ENCODE assay signal across 8 cellular contexts in genomic region chr15:63041982-63042878, GRCh38. TPM values are rescaled to one million over a fixed set of nuclear protein-coding genes. Genes with fewer than 3 reads are reported as not detected.
A peak's percentile ranks its signal among the peaks of the same experiment; 100 is the strongest.
DNase-seq lines count a peak whose midpoint lies in the region; ATAC-seq and TF ChIP-seq lines count a peak whose summit lies in the region.

TPM1 (plus strand) TSS chr15:63042747; CDS start chr15:63042830, 83 bp downstream.

- H3K27ac Mint-ChIP-seq in T-helper 2 cell treated with Interferon-gamma antibody and Interleukin-4, amounts not matched to agents 5 μg/mL and 100 μg/mL, for 36 hours: no peak within 1 kb of the TSS

- peaks cover 85% of the 10 kb centered on the region for H3K27me3 Mint-ChIP-seq in T-helper 2 cell treated with Interferon-gamma antibody and Interleukin-4, amounts not matched to agents 5 μg/mL and 100 μg/mL, for 36 hours (ENCODE audit: low read depth)

- H3K27ac ChIP-seq in mammary epithelial cell (ENCODE audit: insufficient read depth, low read depth, low read length) (peak within 1 kb of the TSS; percentile 81), iPS-20b (ENCODE audit: low read length) (peak within 1 kb of the TSS; percentile 88)

- no peak for DNase-seq in T-helper 2 cell treated with Interferon-gamma antibody and Interleukin-4, amounts not matched to agents 5 μg/mL and 100 μg/mL, for 36 hours (ENCODE audit: low spot score)
- DNase-seq in T-helper 2 cell (no peak), NT2/D1 (ENCODE audit: low read depth, low spot score) (peak; percentile 91), mammary epithelial cell (peak; percentile 92), sciatic nerve (ENCODE audit: low spot score) (peak; percentile 85)

- H3K27me3 ChIP-seq in NT2/D1 (ENCODE audit: insufficient read depth, insufficient read length): peaks cover 4% of the 10 kb centered on the region
- no peaks in the 10 kb centered on the region for H3K27me3 ChIP-seq in mammary epithelial cell (ENCODE audit: insufficient read depth, low read length)
- H3K27me3 ChIP-seq in iPS-20b (ENCODE audit: insufficient read depth, low read length): peaks cover 17% of the 10 kb centered on the region; the same call in 1 of the 2 replicates

- no peaks in the 10 kb centered on the region for H3K36me3 Mint-ChIP-seq in T-helper 2 cell treated with Interferon-gamma antibody and Interleukin-4, amounts not matched to agents 5 μg/mL and 100 μg/mL, for 36 hours (ENCODE audit: low read depth)

- CTCF ChIA-PET in mammary epithelial cell (lab: Charles Lee; ENCODE audit: low non-redundant PET): no interaction called here

- peak; percentile 92 for ATAC-seq in sciatic nerve
- ATAC-seq in GM21528 (IDR thresholded peaks at IDR 0.05; ENCODE audit: low FRiP score, unreplicated experiment): no peak
- ATAC-seq in GM18505 (IDR thresholded peaks at IDR 0.05; ENCODE audit: unreplicated experiment): no peak

- TF ChIP-seq CTCF in mammary epithelial cell (conservative IDR thresholded peaks at IDR 0.05 in 1 of 2, IDR thresholded peaks at IDR 0.05 in 1 of 2; ENCODE audit: extremely low read depth in 1 of 2, insufficient read depth in 1 of 2, low read depth in 1 of 2, low read length in 2 of 2): no peak

- H3K9me3 ChIP-seq in NT2/D1 (ENCODE audit: insufficient read depth, low read length) (0 out of 2 replicates have a peak, but pooled peaks cover 7% of the 10 kb centered on the region), mammary epithelial cell (replicated peaks; ENCODE audit: insufficient read depth, low read length) (no peaks in the 10 kb centered on the region), iPS-20b (ENCODE audit: insufficient read depth, low read depth, low read length) (no peaks in the 10 kb centered on the region)

- no peak for TF ChIP-seq POLR2A in GM18505 (IDR thresholded peaks at IDR 0.05; ENCODE audit: borderline replicate concordance, extremely low read depth, insufficient read depth, insufficient read length)

- 5% methylated on average over 18 of the region's 84 CpGs for WGBS in mammary epithelial cell (ENCODE audit: low coverage, missing lambda C conversion rate)

- H2AFZ ChIP-seq in mammary epithelial cell (ENCODE audit: low read depth, low read length): peak within 1 kb of the TSS; percentile 75

- H3K9ac ChIP-seq in NT2/D1 (ENCODE audit: insufficient read length, low read depth) (peak within 1 kb of the TSS; percentile 97), mammary epithelial cell (ENCODE audit: insufficient read depth, low read length) (peak within 1 kb of the TSS; percentile 93), iPS-20b (ENCODE audit: low read depth, low read length) (peak within 1 kb of the TSS; percentile 98)

- no peaks in the 10 kb centered on the region for H4K20me1 ChIP-seq in mammary epithelial cell (ENCODE audit: insufficient read depth, low read length)

- H3K4me2 ChIP-seq in mammary epithelial cell (ENCODE audit: insufficient read depth, low read depth, low read length): peak within 1 kb of the TSS; percentile 99

- dilution Hi-C loops in mammary epithelial cell (cut with HindIII; ENCODE audit: low sequenced_read_pairs): loop anchor here (5.0 kb wide), 1 partner anchor 80 kb away; the partner anchor contains the start of gene LACTB

- H3K9me3 Mint-ChIP-seq in T-helper 2 cell treated with Interferon-gamma antibody and Interleukin-4, amounts not matched to agents 5 μg/mL and 100 μg/mL, for 36 hours: no peaks in the 10 kb centered on the region

- TSS peak; percentile 26 for BruUV-seq in mammary epithelial cell (replicated peaks; lab: Mats Ljungman, UMichigan)

- H3K36me3 ChIP-seq in NT2/D1 (ENCODE audit: insufficient read depth, insufficient read length, low read length) (peaks cover 43% of the 10 kb centered on the region), mammary epithelial cell (ENCODE audit: insufficient read depth, low read length) (peaks cover 2% of the 10 kb centered on the region), iPS-20b (ENCODE audit: insufficient read depth, low read depth, low read length) (peaks cover 37% of the 10 kb centered on the region)

- H3K79me2 ChIP-seq in mammary epithelial cell (ENCODE audit: insufficient read depth, low read length): peaks cover 48% of the 10 kb centered on the region

- H3K4me3 ChIP-seq in NT2/D1 (ENCODE audit: insufficient read length, low read depth) (peak within 1 kb of the TSS; percentile 96), mammary epithelial cell (replicated peaks in 1 of 3; ENCODE audit: insufficient read depth in 1 of 3, low read depth in 2 of 3, low read length in 3 of 3) (peak within 1 kb of the TSS; percentile 70 to 88 (median 83)), iPS-20b (ENCODE audit: low read length) (peak within 1 kb of the TSS; percentile 97)

- H3K4me3 Mint-ChIP-seq in T-helper 2 cell treated with Interferon-gamma antibody and Interleukin-4, amounts not matched to agents 5 μg/mL and 100 μg/mL, for 36 hours: peak within 1 kb of the TSS; percentile 77

- intact Hi-C loops in mammary epithelial cell (cut with micrococcal nuclease): loop anchor here (1.0 to 10.0 kb wide), 8 partner anchors 23 to 437 kb away; no protein-coding TSS in a partner anchor
- intact Hi-C loops in sciatic nerve (cut with DNase I): loop anchor here (10.0 kb wide), 1 partner anchor 363 kb away; no protein-coding TSS in a partner anchor

- in situ Hi-C loops in mammary epithelial cell (cut with MboI; ENCODE audit: low sequenced_read_pairs in 2 of 2): loop anchor here (10.0 to 25.0 kb wide), 2 partner anchors 187 to 205 kb away; no protein-coding TSS in a partner anchor

- H3K4me1 ChIP-seq in NT2/D1 (ENCODE audit: insufficient read depth, insufficient read length) (peaks cover 7% of the 10 kb centered on the region), mammary epithelial cell (ENCODE audit: insufficient read depth, low read length) (peaks cover 74% of the 10 kb centered on the region), iPS-20b (ENCODE audit: insufficient read depth, low read length) (peaks cover 41% of the 10 kb centered on the region)

- peaks cover 4% of the 10 kb centered on the region for H3K4me1 Mint-ChIP-seq in T-helper 2 cell treated with Interferon-gamma antibody and Interleukin-4, amounts not matched to agents 5 μg/mL and 100 μg/mL, for 36 hours (ENCODE audit: low read depth)

RNA-seq across cellular contexts. Expression of gene TPM1, which starts in this region (rescaled TPM):
- total RNA-seq in mammary epithelial cell (1,000 to 10,000 TPM in 1 of 2 donors, 100 to 1,000 TPM in 1; 463 to 1,538 TPM), sciatic nerve (396 TPM)
- polyA plus RNA-seq in mammary epithelial cell: 241 TPM
- polyA minus RNA-seq in mammary epithelial cell: 182 TPM

Comparison
In these comparisons a context has a peak if more than half of its experiments do, and no peak if none do; other contexts are left out.
1. DNase-seq: peak in NT2/D1 (single experiment), mammary epithelial cell (single experiment) and sciatic nerve (single experiment); none in T-helper 2 cell treated with Interferon-gamma antibody and Interleukin-4, amounts not matched to agents 5 μg/mL and 100 μg/mL, for 36 hours (single experiment) and T-helper 2 cell (0 of 5).
2. Peak in every context shown above with its lines, with median percentiles within 50 percentile points of each other: H3K4me3 ChIP-seq and H3K9ac ChIP-seq.